ENCODE assay signal across 7 cellular contexts in genomic region chr2:221518201-221518936, GRCh38. TPM values are rescaled to one million over a fixed set of nuclear protein-coding genes. Genes with fewer than 3 reads are reported as not detected.
DNase-seq lines count a peak whose midpoint lies in the region; ATAC-seq and TF ChIP-seq lines count a peak whose summit lies in the region.

No MANE protein-coding gene starts in this region.

- H3K79me2 ChIP-seq in OCI-LY7 (ENCODE audit: insufficient read depth, low read depth, low read length) (no peaks in the 10 kb centered on the region), mammary epithelial cell (ENCODE audit: insufficient read depth, low read length) (no peaks in the 10 kb centered on the region)

- in situ Hi-C loops in mammary epithelial cell (cut with MboI; ENCODE audit: low sequenced_read_pairs in 2 of 2): no loop called here

- TF ChIP-seq CTCF in OCI-LY7 (conservative IDR thresholded peaks at IDR 0.05; ENCODE audit: low read length) (no peak), mammary epithelial cell (conservative IDR thresholded peaks at IDR 0.05 in 1 of 2, IDR thresholded peaks at IDR 0.05 in 1 of 2; ENCODE audit: extremely low read depth in 1 of 2, insufficient read depth in 1 of 2, low read depth in 1 of 2, low read length in 2 of 2) (no peak)

- ATAC-seq in GM18907 (IDR thresholded peaks at IDR 0.05; ENCODE audit: unreplicated experiment): peak; percentile 65
- ATAC-seq in HG02571 (IDR thresholded peaks at IDR 0.05; ENCODE audit: unreplicated experiment): peak; percentile 42
- ATAC-seq in right cardiac atrium: peak; percentile 36 to 78

- dilution Hi-C loops in mammary epithelial cell (cut with HindIII; ENCODE audit: low sequenced_read_pairs): no loop called here

- BruUV-seq in OCI-LY7 (replicated peaks; lab: Mats Ljungman, UMichigan): no TSS peak
- no TSS peak for BruUV-seq in mammary epithelial cell (replicated peaks; lab: Mats Ljungman, UMichigan)

- H3K9me3 ChIP-seq in OCI-LY7 (ENCODE audit: low read length): no peaks in the 10 kb centered on the region
- no peaks in the 10 kb centered on the region for H3K9me3 ChIP-seq in right cardiac atrium (ENCODE audit: control insufficient read depth, low read length)
- H3K9me3 ChIP-seq in mammary epithelial cell (replicated peaks; ENCODE audit: insufficient read depth, low read length): no peaks in the 10 kb centered on the region

- H3K27ac ChIP-seq in OCI-LY7 (ENCODE audit: low read depth, low read length, poor library complexity, severe bottlenecking) (no peak overlapping the region), right cardiac atrium (ENCODE audit: low read length) (no peak overlapping the region), mammary epithelial cell (ENCODE audit: insufficient read depth, low read depth, low read length) (no peak overlapping the region)

- H3K4me3 ChIP-seq in OCI-LY7 (ENCODE audit: low read depth, low read length, poor library complexity, severe bottlenecking): no peak overlapping the region
- H3K4me3 ChIP-seq in right cardiac atrium (ENCODE audit: low read length): no peak overlapping the region
- no peak overlapping the region for H3K4me3 ChIP-seq in mammary epithelial cell (replicated peaks in 1 of 3; ENCODE audit: insufficient read depth in 1 of 3, low read depth in 2 of 3, low read length in 3 of 3)

- peak overlapping the region; percentile 69; the same call in 1 of the 2 replicates for H2AFZ ChIP-seq in OCI-LY7 (ENCODE audit: low read length)
- no peak overlapping the region for H2AFZ ChIP-seq in mammary epithelial cell (ENCODE audit: low read depth, low read length)

- peaks cover 13% of the 10 kb centered on the region for H3K4me1 ChIP-seq in OCI-LY7 (ENCODE audit: insufficient read depth, low read length, poor library complexity, severe bottlenecking)
- peaks cover 20% of the 10 kb centered on the region for H3K4me1 ChIP-seq in right cardiac atrium (ENCODE audit: control insufficient read depth, insufficient read depth, low read length)
- H3K4me1 ChIP-seq in mammary epithelial cell (ENCODE audit: insufficient read depth, low read length): no peaks in the 10 kb centered on the region

- CTCF ChIA-PET in OCI-LY7 (lab: Charles Lee; ENCODE audit: unreplicated experiment): interaction anchor here (0.6 kb wide), 1 partner anchor 1136 kb away, joined by 3 read pairs; no protein-coding TSS in a partner anchor
- CTCF ChIA-PET in mammary epithelial cell (lab: Charles Lee; ENCODE audit: low non-redundant PET): no interaction called here

- DNase-seq in OCI-LY7 (ENCODE audit: low spot score) (no peak), right cardiac atrium (no peak), amygdala (lab: John Stamatoyannopoulos, UW) (no peak), cerebellum (ENCODE audit: low spot score) (no peak), mammary epithelial cell (no peak)

- intact Hi-C loops in OCI-LY7 (cut with micrococcal nuclease; ENCODE audit: unreplicated experiment) (loop anchor here (10.0 kb wide), 1 partner anchor 234 kb away; no protein-coding TSS in a partner anchor), right cardiac atrium (cut with DNase I) (loop anchor here in 1 of 4 donors (10.0 kb wide), 1 partner anchor 46 kb away; no protein-coding TSS in a partner anchor), mammary epithelial cell (cut with micrococcal nuclease) (no loop called here)

- WGBS in right cardiac atrium: 54% methylated on average over 7 of the region's 7 CpGs
- WGBS in mammary epithelial cell (ENCODE audit: low coverage, missing lambda C conversion rate): 72% methylated on average over 7 of the region's 7 CpGs

- H3K9me2 ChIP-seq in OCI-LY7 (ENCODE audit: insufficient read depth, low read length): no peaks in the 10 kb centered on the region

- H4K20me1 ChIP-seq in OCI-LY7 (ENCODE audit: insufficient read depth, low read length) (no peaks in the 10 kb centered on the region), mammary epithelial cell (ENCODE audit: insufficient read depth, low read length) (no peaks in the 10 kb centered on the region)

- H3K9ac ChIP-seq in mammary epithelial cell (ENCODE audit: insufficient read depth, low read length): no peak overlapping the region

- no peaks in the 10 kb centered on the region for H3K27me3 ChIP-seq in right cardiac atrium (ENCODE audit: control insufficient read depth, insufficient read depth)
- no peaks in the 10 kb centered on the region for H3K27me3 ChIP-seq in mammary epithelial cell (ENCODE audit: insufficient read depth, low read length)

- H3K36me3 ChIP-seq in OCI-LY7 (ENCODE audit: insufficient read depth, low read length) (no peaks in the 10 kb centered on the region), mammary epithelial cell (ENCODE audit: insufficient read depth, low read length) (no peaks in the 10 kb centered on the region)

- H3K4me2 ChIP-seq in OCI-LY7 (ENCODE audit: low read length) (peak overlapping the region; percentile 30), mammary epithelial cell (ENCODE audit: insufficient read depth, low read depth, low read length) (no peak overlapping the region)

- POLR2A ChIA-PET in OCI-LY7 (lab: Charles Lee): interaction anchor here (0.7 to 1.5 kb wide), 4 partner anchors 11 to 42 kb away, joined by 3 to 4 read pairs (median 3); no protein-coding TSS in a partner anchor

RNA-seq across cellular contexts. Expression of gene EPHA4, which starts 53.7 kb away (rescaled TPM):
- total RNA-seq in OCI-LY7 (2014; rRNA removed; shearing (Covaris generic)): not detected in 2 replicates
- total RNA-seq in OCI-LY7 (2022) (0.23 TPM in 1 of 2 replicates, not detected in the other), right cardiac atrium (100 to 1,000 TPM in 3 of 4 donors, 10 to 100 TPM in 1; 76.9 to 110 (median 104) TPM), cerebellum (84.7 TPM), mammary epithelial cell (10 to 100 TPM in 1 of 2 donors, 1 to 10 TPM in 1; 3.9 to 55.5 TPM)
- polyA plus RNA-seq in right cardiac atrium (25.9 TPM), mammary epithelial cell (2.0 TPM)
- 11.3 TPM for polyA minus RNA-seq in mammary epithelial cell
